ENCODE assay signal across 1 cellular context in the genomic region with DNA sequence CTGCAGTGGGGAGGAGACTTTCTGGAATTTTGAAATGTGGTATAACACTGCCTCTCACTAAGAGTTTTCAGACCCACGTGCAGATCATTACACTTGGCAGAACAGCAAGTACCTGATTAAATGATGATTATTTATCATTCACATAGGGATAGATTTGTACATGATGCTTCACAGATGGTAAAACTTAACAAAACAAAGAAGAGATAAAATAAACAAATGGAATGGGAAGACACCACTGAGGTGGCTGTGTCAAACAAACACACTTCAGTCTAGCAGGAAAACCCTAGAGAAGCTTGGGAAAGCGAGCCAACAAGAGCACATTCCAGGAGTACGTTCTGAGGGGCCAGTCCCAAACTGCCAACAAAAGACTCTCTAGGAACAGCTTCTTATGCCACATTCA.
TF ChIP-seq lines count a peak whose summit lies in the region.

No MANE protein-coding gene starts in this region.

TF ChIP-seq in HepG2, 621 proteins besides CTCF, POLR2A, EP300 and RAD21:
- TF ChIP-seq BCL6 (CRISPR knock-in tag; IDR thresholded peaks at IDR 0.05): peak; percentile 24; the same call in 1 of the 2 replicates
- TF ChIP-seq DR1 (CRISPR knock-in tag; IDR thresholded peaks at IDR 0.05): no peak
